ENCODE assay signal across 8 cellular contexts in genomic region chr13:114143806-114144605, GRCh38. TPM values are rescaled to one million over a fixed set of nuclear protein-coding genes. Genes with fewer than 3 reads are reported as not detected.
A peak's percentile ranks its signal among the peaks of the same experiment; 100 is the strongest.
DNase-seq lines count a peak whose midpoint lies in the region; ATAC-seq and TF ChIP-seq lines count a peak whose summit lies in the region.

No MANE protein-coding gene starts in this region.

- H3K4me3 ChIP-seq in A673 (ENCODE audit: low read depth, low read length, poor library complexity, severe bottlenecking) (no peak overlapping the region), testis (no peak overlapping the region)

- no peaks in the 10 kb centered on the region for H3K9me3 Mint-ChIP-seq in stimulated activated memory B cell treated with anti-CD40 and anti-IgM and Interleukin-4, amounts not matched to agents 10 μg/mL and 1 μg/mL and 100 μg/mL, for 72 hours
- H3K9me3 Mint-ChIP-seq in CD14-positive monocyte: peaks cover 0 to 5% (median 0%) of the 10 kb centered on the region in 7 donors

- H3K27me3 Mint-ChIP-seq in stimulated activated memory B cell treated with anti-CD40 and anti-IgM and Interleukin-4, amounts not matched to agents 10 μg/mL and 1 μg/mL and 100 μg/mL, for 72 hours: no peaks in the 10 kb centered on the region
- peaks cover 13 to 21% (median 15%) of the 10 kb centered on the region in 3 donors for H3K27me3 Mint-ChIP-seq in CD14-positive monocyte (ENCODE audit: low read depth in 3 of 3)

- H3K9me3 ChIP-seq in A673 (ENCODE audit: low read depth, low read length, poor library complexity, severe bottlenecking): no peaks in the 10 kb centered on the region
- no peaks in the 10 kb centered on the region for H3K9me3 ChIP-seq in testis

- H3K27ac ChIP-seq in A673 (ENCODE audit: low read depth, low read length, poor library complexity, severe bottlenecking): no peak overlapping the region
- H3K27ac ChIP-seq in testis: no peak overlapping the region

- H3K27me3 ChIP-seq in A673 (replicated peaks; ENCODE audit: insufficient read depth, low read depth, low read length, poor library complexity) (no peaks in the 10 kb centered on the region), testis (no peaks in the 10 kb centered on the region)

- no peak overlapping the region for H3K4me3 Mint-ChIP-seq in stimulated activated memory B cell treated with anti-CD40 and anti-IgM and Interleukin-4, amounts not matched to agents 10 μg/mL and 1 μg/mL and 100 μg/mL, for 72 hours
- no peak overlapping the region for H3K4me3 Mint-ChIP-seq in CD14-positive monocyte

- no peaks in the 10 kb centered on the region for H3K36me3 Mint-ChIP-seq in stimulated activated memory B cell treated with anti-CD40 and anti-IgM and Interleukin-4, amounts not matched to agents 10 μg/mL and 1 μg/mL and 100 μg/mL, for 72 hours
- no peaks in the 10 kb centered on the region for H3K36me3 Mint-ChIP-seq in CD14-positive monocyte

- 0 out of 2 replicates have a peak, but pooled peaks have one; percentile 34 for TF ChIP-seq CTCF in A673 (conservative IDR thresholded peaks at IDR 0.05; ENCODE audit: low read depth, low read length)
- peak; percentile 32 for TF ChIP-seq CTCF in GM20000 (IDR thresholded peaks at IDR 0.05; ENCODE audit: extremely low read depth, missing control alignments)
- no peak for TF ChIP-seq CTCF in CD14-positive monocyte (IDR thresholded peaks at IDR 0.05)
- no peak for TF ChIP-seq CTCF in testis (IDR thresholded peaks at IDR 0.05)

- peak; percentile 56 for ATAC-seq in stimulated activated memory B cell treated with anti-CD40 and anti-IgM and Interleukin-4, amounts not matched to agents 10 μg/mL and 1 μg/mL and 100 μg/mL, for 72 hours
- no peak for ATAC-seq in HG03196 (IDR thresholded peaks at IDR 0.05; ENCODE audit: unreplicated experiment)

- no peak for TF ChIP-seq POLR2A in testis (IDR thresholded peaks at IDR 0.05)

- H3K4me1 Mint-ChIP-seq in stimulated activated memory B cell treated with anti-CD40 and anti-IgM and Interleukin-4, amounts not matched to agents 10 μg/mL and 1 μg/mL and 100 μg/mL, for 72 hours: peaks cover 40% of the 10 kb centered on the region
- H3K4me1 Mint-ChIP-seq in CD14-positive monocyte: peaks cover 25% of the 10 kb centered on the region

- 82 to 88% methylated on average over 16 to 24 of the region's 24 CpGs for WGBS in testis, 2 donors

- H3K27ac Mint-ChIP-seq in stimulated activated memory B cell treated with anti-CD40 and anti-IgM and Interleukin-4, amounts not matched to agents 10 μg/mL and 1 μg/mL and 100 μg/mL, for 72 hours: no peak overlapping the region
- no peak overlapping the region for H3K27ac Mint-ChIP-seq in CD14-positive monocyte

- no peak for DNase-seq in A673 (ENCODE audit: low spot score)
- peak; percentile 72 for DNase-seq in GM20000 (ENCODE audit: low spot score)
- DNase-seq in SHP77 treated with DMSO at 0.1 percent for 48 hours (lab: John Stamatoyannopoulos, UW): peak; percentile 67
- DNase-seq in ecto neural progenitor cell (ENCODE audit: low spot score): peak; percentile 71
- no peak for DNase-seq in CD14-positive monocyte (ENCODE audit: low spot score)
- no peak for DNase-seq in testis

- BruUV-seq in A673 (replicated peaks; lab: Mats Ljungman, UMichigan): no TSS peak

- no peaks in the 10 kb centered on the region for H3K36me3 ChIP-seq in A673 (ENCODE audit: insufficient read depth, low read length, poor library complexity, severe bottlenecking)
- H3K36me3 ChIP-seq in testis (ENCODE audit: low read depth, missing control alignments): no peaks in the 10 kb centered on the region

- CTCF ChIA-PET in A673 (lab: Charles Lee): no interaction called here

- intact Hi-C loops in A673 (cut with micrococcal nuclease; ENCODE audit: unreplicated experiment) (no loop called here), CD14-positive monocyte (cut with micrococcal nuclease) (no loop called here), testis (cut with DNase I; ENCODE audit: low total_unique reads) (no loop called here)

- H3K4me1 ChIP-seq in A673 (ENCODE audit: insufficient read depth, low read length, poor library complexity, severe bottlenecking): peaks cover 4% of the 10 kb centered on the region
- H3K4me1 ChIP-seq in testis: peaks cover 5% of the 10 kb centered on the region

- POLR2A ChIA-PET in A673 (lab: Charles Lee; ENCODE audit: low non-redundant PET): no interaction called here

RNA-seq across cellular contexts. Expression of gene RASA3, which starts 11.6 kb away (rescaled TPM):
- 22.1 and 24.1 TPM in 2 replicates for total RNA-seq in A673 (2021)
- polyA plus RNA-seq in CD14-positive monocyte: 10 to 100 TPM in 1 of 2 donors, 1 to 10 TPM in 1; 9.0 to 16.6 TPM
- total RNA-seq in testis: 10 to 100 TPM; 16.4 to 21.6 TPM
- polyA plus RNA-seq in testis (ENCODE audit: insufficient read depth, low read depth, low replicate concordance): 13.2 TPM

RNA-seq across cellular contexts. Expression of gene CFAP97D2, which starts 35.1 kb away (rescaled TPM):
- total RNA-seq in A673 (2021): not detected in 2 replicates
- polyA plus RNA-seq in CD14-positive monocyte: under 1 TPM in 1 of 2 donors, not detected in 1; 0.21 TPM
- total RNA-seq in testis: 1 to 10 TPM; 1.5 to 2.3 TPM
- polyA plus RNA-seq in testis (ENCODE audit: insufficient read depth, low read depth, low replicate concordance): 2.7 TPM

Comparison
In these comparisons a context has a peak if more than half of its experiments do, and no peak if none do; other contexts are left out.
1. DNase-seq: peak in GM20000 (single experiment), SHP77 treated with DMSO at 0.1 percent for 48 hours (single experiment) and ecto neural progenitor cell (single experiment); none in A673 (single experiment), CD14-positive monocyte (single experiment) and testis (single experiment).
2. CTCF ChIP-seq: peak in A673 (single experiment) and GM20000 (single experiment); none in CD14-positive monocyte (single experiment) and testis (0 of 3).